ENCODE assay signal across 21 cellular contexts in the genomic region with DNA sequence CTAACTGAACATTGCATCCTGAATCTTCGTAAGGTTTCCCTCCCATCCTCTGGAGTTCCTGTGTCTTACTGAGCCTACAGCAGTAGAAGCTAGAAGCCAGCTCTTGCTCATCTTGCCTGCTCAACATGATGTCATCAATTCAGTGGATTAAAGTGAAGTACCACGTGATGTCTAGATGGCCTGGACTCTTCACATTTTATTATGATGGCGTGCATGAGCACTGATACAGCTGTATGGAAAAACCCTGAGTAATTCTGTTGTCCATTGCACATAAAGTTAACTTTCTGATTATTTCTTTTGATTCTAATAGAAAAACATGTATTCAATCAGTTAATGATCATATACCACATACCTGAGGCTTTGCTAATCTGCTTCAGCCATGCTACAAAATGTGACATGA.
DNase-seq lines count a peak whose midpoint lies in the region; ATAC-seq, FAIRE-seq and TF ChIP-seq lines count a peak whose summit lies in the region.
"Had no signal": no experiment of that assay in that cellular context is flagged by ENCODE, and none has a peak within 500 bp of the region (broad histone marks: within the 10 kb centered on the region; RNA-seq: fewer than 3 reads in every experiment).

No MANE protein-coding gene starts in this region.

- no peaks in the 10 kb centered on the region for H4K20me1 ChIP-seq in K562 (replicated peaks; ENCODE audit: control insufficient read depth, insufficient read depth, low read length)

- no peak for TF ChIP-seq CTCF in K562 (IDR thresholded peaks at IDR 0.05 in 2 of 3, conservative IDR thresholded peaks at IDR 0.05 in 1 of 3; ENCODE audit: insufficient read depth in 2 of 3, low read depth in 1 of 3, low read length in 3 of 3)
- no peak for TF ChIP-seq CTCF in GM13977 (IDR thresholded peaks at IDR 0.05; ENCODE audit: extremely low read depth, insufficient read depth, missing control alignments)

- DNase-seq in Daoy (ENCODE audit: low read depth) (peak; percentile 8), HT1080 (ENCODE audit: low read depth) (peak; percentile 45), RKO (ENCODE audit: low spot score) (peak; percentile 74), K562 (ENCODE audit: extremely low read depth in 1 of 4, low spot score in 3 of 4) (no peak), NCI-H446 treated with DMSO at 0.1 percent for 48 hours (lab: John Stamatoyannopoulos, UW) (no peak), GM13977 (ENCODE audit: low spot score) (no peak), superior temporal gyrus (ENCODE audit: extremely low spot score) (no peak)
- DNase-seq: CD4-positive, CD25-positive, alpha-beta regulatory T cell; DMS79 treated with DMSO at 0.1 percent for 48 hours; GM23248; H9; KBM-7; NCI-H1092 treated with DMSO at 0.1 percent for 48 hours; NCI-H146; NCI-H2081; NCI-H2171; NCI-H345; NCI-H526 had no signal

- no peak for ATAC-seq in K562
- ATAC-seq in GM18502 (IDR thresholded peaks at IDR 0.05; ENCODE audit: poor library complexity, unreplicated experiment): no peak

- no peak overlapping the region for H3K9ac ChIP-seq in K562 (ENCODE audit: insufficient read depth in 1 of 2, low read depth in 2 of 2, low read length in 2 of 2)
- H3K9ac ChIP-seq: GM23248 had no signal

- in situ Hi-C loops in K562 (cut with MboI): no loop called here
- in situ Hi-C loops in GM13977 (cut with MboI; ENCODE audit: low pct_unique_long_range_greater_than_20kb, low sequenced_read_pairs, unreplicated experiment): no loop called here

- intact Hi-C loops in K562 (cut with micrococcal nuclease): no loop called here

- H3K36me3 ChIP-seq in K562 (ENCODE audit: control insufficient read depth, insufficient read depth, low read length): no peaks in the 10 kb centered on the region

- POLR2A ChIA-PET in K562 (lab: Yijun Ruan, JAX): no interaction called here

- FAIRE-seq in K562 (lab: Jason Lieb, UNC): no peak
- FAIRE-seq: GM12891, GM18507 had no signal

- no peak for TF ChIP-seq EP300 in K562 (IDR thresholded peaks at IDR 0.05; ENCODE audit: low read length)

- no peaks in the 10 kb centered on the region for H3K4me1 ChIP-seq in K562 (replicated peaks in 1 of 2; ENCODE audit: control insufficient read depth in 2 of 2, insufficient read depth in 2 of 2, low read length in 2 of 2)

- no peak for TF ChIP-seq POLR2A in K562 (conservative IDR thresholded peaks at IDR 0.05)

- no peak for TF ChIP-seq RAD21 in K562 (CRISPR knock-in tag; conservative IDR thresholded peaks at IDR 0.05 in 1 of 2, IDR thresholded peaks at IDR 0.05 in 1 of 2)

- H3K9me1 ChIP-seq in K562 (ENCODE audit: control insufficient read depth, insufficient read depth, low read length): no peaks in the 10 kb centered on the region

- 0% methylated on average over 3 of the region's 3 CpGs for WGBS in K562 (ENCODE audit: insufficient coverage, low coverage, missing lambda C conversion rate)

- H3K27me3 ChIP-seq in K562 (ENCODE audit: control insufficient read depth in 2 of 2, insufficient read depth in 2 of 2, low read length in 2 of 2): no peaks in the 10 kb centered on the region

- CTCF ChIA-PET in K562 (lab: Yijun Ruan, JAX; ENCODE audit: low intra/inter-chr PET ratio): no interaction called here

- no peak overlapping the region for H3K4me3 ChIP-seq in K562
- H3K4me3 ChIP-seq: GM23248 had no signal

- H3K9me3 ChIP-seq in K562 (replicated peaks; ENCODE audit: control insufficient read depth, insufficient read depth, low read depth, low read length): 0 out of 2 replicates have a peak, but pooled peaks cover 2% of the 10 kb centered on the region

- no peak overlapping the region for H3K27ac ChIP-seq in K562 (ENCODE audit: extremely low read depth, low read depth, low read length)
- H3K27ac ChIP-seq: GM23248 had no signal

- H3K4me2 ChIP-seq in K562 (ENCODE audit: insufficient read depth, low read length): no peak overlapping the region

- no TSS peak for BruUV-seq in K562 (replicated peaks; lab: Mats Ljungman, UMichigan)

- H3K79me2 ChIP-seq in K562 (ENCODE audit: control insufficient read depth, insufficient read depth, low read length): no peaks in the 10 kb centered on the region

- no peak overlapping the region for H2AFZ ChIP-seq in K562 (ENCODE audit: low read depth, low read length)
- H2AFZ ChIP-seq: GM23248 had no signal

TF ChIP-seq in K562, 482 proteins besides CTCF, POLR2A, EP300 and RAD21:
- TF ChIP-seq, protein P1, sequence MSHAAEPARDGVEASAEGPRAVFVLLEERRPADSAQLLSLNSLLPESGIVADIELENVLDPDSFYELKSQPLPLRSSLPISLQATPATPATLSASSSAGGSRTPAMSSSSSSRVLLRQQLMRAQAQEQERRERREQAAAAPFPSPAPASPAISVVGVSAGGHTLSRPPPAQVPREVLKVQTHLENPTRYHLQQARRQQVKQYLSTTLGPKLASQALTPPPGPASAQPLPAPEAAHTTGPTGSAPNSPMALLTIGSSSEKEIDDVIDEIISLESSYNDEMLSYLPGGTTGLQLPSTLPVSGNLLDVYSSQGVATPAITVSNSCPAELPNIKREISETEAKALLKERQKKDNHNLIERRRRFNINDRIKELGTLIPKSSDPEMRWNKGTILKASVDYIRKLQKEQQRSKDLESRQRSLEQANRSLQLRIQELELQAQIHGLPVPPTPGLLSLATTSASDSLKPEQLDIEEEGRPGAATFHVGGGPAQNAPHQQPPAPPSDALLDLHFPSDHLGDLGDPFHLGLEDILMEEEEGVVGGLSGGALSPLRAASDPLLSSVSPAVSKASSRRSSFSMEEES (CRISPR knock-in tag; IDR thresholded peaks at IDR 0.05): 0 out of 2 replicates have a peak, but pooled peaks have one; percentile 2
- TF ChIP-seq, protein P2, sequence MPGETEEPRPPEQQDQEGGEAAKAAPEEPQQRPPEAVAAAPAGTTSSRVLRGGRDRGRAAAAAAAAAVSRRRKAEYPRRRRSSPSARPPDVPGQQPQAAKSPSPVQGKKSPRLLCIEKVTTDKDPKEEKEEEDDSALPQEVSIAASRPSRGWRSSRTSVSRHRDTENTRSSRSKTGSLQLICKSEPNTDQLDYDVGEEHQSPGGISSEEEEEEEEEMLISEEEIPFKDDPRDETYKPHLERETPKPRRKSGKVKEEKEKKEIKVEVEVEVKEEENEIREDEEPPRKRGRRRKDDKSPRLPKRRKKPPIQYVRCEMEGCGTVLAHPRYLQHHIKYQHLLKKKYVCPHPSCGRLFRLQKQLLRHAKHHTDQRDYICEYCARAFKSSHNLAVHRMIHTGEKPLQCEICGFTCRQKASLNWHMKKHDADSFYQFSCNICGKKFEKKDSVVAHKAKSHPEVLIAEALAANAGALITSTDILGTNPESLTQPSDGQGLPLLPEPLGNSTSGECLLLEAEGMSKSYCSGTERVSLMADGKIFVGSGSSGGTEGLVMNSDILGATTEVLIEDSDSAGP (CRISPR knock-in tag; IDR thresholded peaks at IDR 0.05): no peak
- no peak for TF ChIP-seq CEBPG (CRISPR knock-in tag; IDR thresholded peaks at IDR 0.05)
- no peak for TF ChIP-seq CEBPG (tag; conservative IDR thresholded peaks at IDR 0.05 in 1 of 2, IDR thresholded peaks at IDR 0.05 in 1 of 2)

Comparison
In these comparisons a context has a peak if more than half of its experiments do, and no peak if none do; other contexts are left out.
1. DNase-seq: peak in Daoy (single experiment), HT1080 (single experiment) and RKO (single experiment); none in K562 (0 of 4), NCI-H446 treated with DMSO at 0.1 percent for 48 hours (single experiment), GM13977 (single experiment) and superior temporal gyrus (single experiment).